In the genomic region with DNA sequence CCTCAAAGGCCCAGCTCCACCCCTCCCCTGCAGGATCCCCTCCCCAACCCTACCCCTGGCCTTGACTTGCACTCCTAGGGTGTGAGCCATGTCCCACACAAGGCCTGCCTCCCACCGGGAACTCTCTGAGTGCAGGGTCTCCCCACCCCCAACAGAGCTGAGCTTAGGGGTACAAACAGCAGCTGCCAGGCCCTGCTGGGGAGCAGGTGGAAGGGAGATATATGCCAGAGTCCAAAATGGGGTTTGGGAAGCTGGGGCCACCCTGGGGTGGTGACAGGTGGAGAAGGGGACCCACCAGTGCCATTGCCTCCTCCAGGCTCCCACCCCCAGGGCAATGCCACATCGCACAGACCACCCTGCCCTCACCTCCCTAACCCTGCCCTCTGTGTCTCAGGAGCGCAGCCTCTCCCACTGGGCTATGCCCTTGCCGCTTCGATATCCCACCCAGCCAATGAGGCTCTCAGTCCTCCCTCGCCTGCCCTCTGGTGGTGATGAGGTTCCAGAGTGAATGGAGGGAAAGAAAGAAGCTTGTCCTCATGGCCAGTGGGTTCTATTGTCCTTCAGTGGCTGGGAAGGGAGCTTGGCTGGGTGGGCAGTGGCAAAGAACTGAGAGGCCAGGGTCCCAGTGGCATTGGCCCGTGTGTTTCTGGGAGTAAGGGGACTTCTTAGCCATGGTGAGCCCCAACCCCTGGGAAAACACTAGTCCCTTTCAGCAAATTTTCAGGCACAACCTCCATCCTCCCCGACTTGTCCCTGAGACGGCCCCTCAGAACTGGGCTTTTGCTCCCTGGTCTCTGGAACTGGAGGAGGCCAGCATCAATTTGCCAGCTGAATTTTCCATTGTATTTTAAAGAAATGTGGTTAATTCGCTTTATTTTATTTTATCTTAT, we compare ENCODE assay signal across 8 cellular contexts. TPM values are rescaled to one million over a fixed set of nuclear protein-coding genes. Genes with fewer than 3 reads are reported as not detected.
DNase-seq lines count a peak whose midpoint lies in the region; ATAC-seq and TF ChIP-seq lines count a peak whose summit lies in the region.

No MANE protein-coding gene starts in this region.

- H3K4me3 Mint-ChIP-seq in GM23338, result no peak overlapping the region
- H3K4me3 Mint-ChIP-seq in activated naive CD8-positive, alpha-beta T cell treated with anti-CD3 and anti-CD28 coated beads, Interleukin-2, amount 50 U/mL, for 24 hours, result no peak overlapping the region

- H3K36me3 ChIP-seq in BE2C (no peaks in the 10 kb centered on the region), GM23338 (ENCODE audit: insufficient read depth) (no peaks in the 10 kb centered on the region), prostate gland (no peaks in the 10 kb centered on the region)

- H3K9me3 Mint-ChIP-seq in GM23338, result no peaks in the 10 kb centered on the region; the same call in 2 of the 3 replicates
- no peaks in the 10 kb centered on the region for H3K9me3 Mint-ChIP-seq in activated naive CD8-positive, alpha-beta T cell treated with anti-CD3 and anti-CD28 coated beads, Interleukin-2, amount 50 U/mL, for 24 hours

- DNase-seq in BE2C (peak; percentile 91), GM23338 (ENCODE audit: low spot score) (peak; percentile 84), NCI-H82 treated with DMSO at 0.1 percent for 48 hours (lab: John Stamatoyannopoulos, UW; ENCODE audit: unreplicated experiment) (peak; percentile 50), iPS-NIHi11 (ENCODE audit: low spot score) (peak; percentile 65), prostate gland (ENCODE audit: low spot score) (no peak)
- DNase-seq in activated naive CD8-positive, alpha-beta T cell treated with anti-CD3 and anti-CD28 coated beads, Interleukin-2, amount 50 U/mL, for 24 hours, result peak; percentile 65
- peak; percentile 9 for DNase-seq in stimulated activated CD8-positive, alpha-beta memory T cell treated with anti-CD3 and anti-CD28 coated beads, Interleukin-7, amount 100 ng/mL, for 24 hours (ENCODE audit: low read depth)
- DNase-seq in central memory CD4-positive, alpha-beta T cell, result no peak

- ATAC-seq in GM23338, result peak; percentile 18
- no peak for ATAC-seq in activated naive CD8-positive, alpha-beta T cell treated with anti-CD3 and anti-CD28 coated beads, Interleukin-2, amount 50 U/mL, for 24 hours

- no peak overlapping the region for H3K4me3 ChIP-seq in BE2C (ENCODE audit: low read depth, low read length)
- H3K4me3 ChIP-seq in GM23338, result no peak overlapping the region
- H3K4me3 ChIP-seq in prostate gland, result no peak overlapping the region

- H3K27ac Mint-ChIP-seq in GM23338, result no peak overlapping the region
- H3K27ac Mint-ChIP-seq in activated naive CD8-positive, alpha-beta T cell treated with anti-CD3 and anti-CD28 coated beads, Interleukin-2, amount 50 U/mL, for 24 hours, result no peak overlapping the region

- H3K36me3 Mint-ChIP-seq in GM23338 (ENCODE audit: low read depth), result no peaks in the 10 kb centered on the region; the same call in 2 of the 3 replicates
- no peaks in the 10 kb centered on the region for H3K36me3 Mint-ChIP-seq in activated naive CD8-positive, alpha-beta T cell treated with anti-CD3 and anti-CD28 coated beads, Interleukin-2, amount 50 U/mL, for 24 hours (ENCODE audit: low read depth)

- peaks cover 16% of the 10 kb centered on the region for H3K27me3 Mint-ChIP-seq in GM23338 (ENCODE audit: insufficient read depth, low read depth, poor library complexity)
- H3K27me3 Mint-ChIP-seq in activated naive CD8-positive, alpha-beta T cell treated with anti-CD3 and anti-CD28 coated beads, Interleukin-2, amount 50 U/mL, for 24 hours, result peaks cover 2% of the 10 kb centered on the region

- intact Hi-C loops in prostate gland (cut with DNase I), result loop anchor here (10.0 kb wide), 1 partner anchor 346 kb away; no protein-coding TSS in a partner anchor

- peaks cover 30% of the 10 kb centered on the region for H3K4me1 Mint-ChIP-seq in GM23338
- H3K4me1 Mint-ChIP-seq in activated naive CD8-positive, alpha-beta T cell treated with anti-CD3 and anti-CD28 coated beads, Interleukin-2, amount 50 U/mL, for 24 hours, result peaks cover 41% of the 10 kb centered on the region

- TF ChIP-seq POLR2A in prostate gland (IDR thresholded peaks at IDR 0.05), result no peak

- no peaks in the 10 kb centered on the region for H3F3A ChIP-seq in GM23338 (replicated peaks; ENCODE audit: low read depth)

- 0 out of 2 replicates have a peak, but pooled peaks cover 3% of the 10 kb centered on the region for H3K9me3 ChIP-seq in BE2C
- H3K9me3 ChIP-seq in prostate gland, result no peaks in the 10 kb centered on the region

- 85% methylated on average over 10 of the region's 10 CpGs for WGBS in prostate gland

- peaks cover 47% of the 10 kb centered on the region for H3K4me1 ChIP-seq in BE2C
- peaks cover 22% of the 10 kb centered on the region for H3K4me1 ChIP-seq in GM23338 (ENCODE audit: insufficient read depth)
- no peaks in the 10 kb centered on the region for H3K4me1 ChIP-seq in prostate gland (replicated peaks)

- H3K27ac ChIP-seq in GM23338 (ENCODE audit: low read depth) (no peak overlapping the region), prostate gland (no peak overlapping the region)

- no peaks in the 10 kb centered on the region for H3K79me2 ChIP-seq in GM23338 (replicated peaks; ENCODE audit: insufficient read depth)

- H3K4me2 ChIP-seq in GM23338, result peak overlapping the region; percentile 38; the same call in 1 of the 2 replicates

- no peaks in the 10 kb centered on the region for H4K20me1 ChIP-seq in GM23338 (replicated peaks; ENCODE audit: insufficient read depth)

- no peaks in the 10 kb centered on the region for H3K9me2 ChIP-seq in GM23338 (ENCODE audit: insufficient read depth)

- TF ChIP-seq CTCF in BE2C (IDR thresholded peaks at IDR 0.05; ENCODE audit: low read depth, low read length) (peak; percentile 95), GM23338 (conservative IDR thresholded peaks at IDR 0.05; ENCODE audit: low read depth in 2 of 2) (peak; percentile 68 to 95), prostate gland (IDR thresholded peaks at IDR 0.05) (peak in 2 of 4 experiments; percentile 17 to 39)

- H2AFZ ChIP-seq in GM23338, result no peak overlapping the region; the same call in 1 of the 2 replicates

- H3K27me3 ChIP-seq in BE2C, result no peaks in the 10 kb centered on the region
- no peaks in the 10 kb centered on the region for H3K27me3 ChIP-seq in GM23338 (ENCODE audit: insufficient read depth)
- no peaks in the 10 kb centered on the region for H3K27me3 ChIP-seq in prostate gland (replicated peaks; ENCODE audit: insufficient read depth)

TF ChIP-seq in GM23338, 12 proteins besides CTCF, POLR2A, EP300 and RAD21 (continues in another document):
- TF ChIP-seq ZNF114 (CRISPR knock-in tag; IDR thresholded peaks at IDR 0.05) (no peak), ZNF331 (CRISPR knock-in tag; IDR thresholded peaks at IDR 0.05; ENCODE audit: low read depth) (no peak), CREB1 (CRISPR knock-in tag; IDR thresholded peaks at IDR 0.05; ENCODE audit: low read depth) (no peak), NANOG (IDR thresholded peaks at IDR 0.05; ENCODE audit: borderline replicate concordance) (no peak)

RNA-seq across cellular contexts. Expression of a gene that starts 46.8 kb away (rescaled TPM):
- not detected for polyA plus RNA-seq in BE2C (2012; ENCODE audit: insufficient read depth, insufficient read length, low read depth)
- 1.7 and 3.3 TPM in 2 replicates for total RNA-seq in GM23338 (2014; rRNA removed; shearing (Covaris generic))
- polyA plus RNA-seq in GM23338 (2016; fragmentation: Nextera tagmentation; extraction: Ambion mirVana), result 1.2 and 1.9 TPM in 2 replicates
- 10 to 100 TPM in 1 of 2 donors, under 1 TPM in 1; 0.87 to 45.9 TPM for total RNA-seq in prostate gland

Comparison
In these comparisons a context has a peak if more than half of its experiments do, and no peak if none do; other contexts are left out.
1. DNase-seq: peak in BE2C (single experiment), GM23338 (single experiment), NCI-H82 treated with DMSO at 0.1 percent for 48 hours (single experiment), activated naive CD8-positive, alpha-beta T cell treated with anti-CD3 and anti-CD28 coated beads, Interleukin-2, amount 50 U/mL, for 24 hours (single experiment), iPS-NIHi11 (single experiment) and stimulated activated CD8-positive, alpha-beta memory T cell treated with anti-CD3 and anti-CD28 coated beads, Interleukin-7, amount 100 ng/mL, for 24 hours (single experiment); none in prostate gland (single experiment) and central memory CD4-positive, alpha-beta T cell (single experiment).